Comparison of ENCODE assay signal across 15 cellular contexts in the genomic region with DNA sequence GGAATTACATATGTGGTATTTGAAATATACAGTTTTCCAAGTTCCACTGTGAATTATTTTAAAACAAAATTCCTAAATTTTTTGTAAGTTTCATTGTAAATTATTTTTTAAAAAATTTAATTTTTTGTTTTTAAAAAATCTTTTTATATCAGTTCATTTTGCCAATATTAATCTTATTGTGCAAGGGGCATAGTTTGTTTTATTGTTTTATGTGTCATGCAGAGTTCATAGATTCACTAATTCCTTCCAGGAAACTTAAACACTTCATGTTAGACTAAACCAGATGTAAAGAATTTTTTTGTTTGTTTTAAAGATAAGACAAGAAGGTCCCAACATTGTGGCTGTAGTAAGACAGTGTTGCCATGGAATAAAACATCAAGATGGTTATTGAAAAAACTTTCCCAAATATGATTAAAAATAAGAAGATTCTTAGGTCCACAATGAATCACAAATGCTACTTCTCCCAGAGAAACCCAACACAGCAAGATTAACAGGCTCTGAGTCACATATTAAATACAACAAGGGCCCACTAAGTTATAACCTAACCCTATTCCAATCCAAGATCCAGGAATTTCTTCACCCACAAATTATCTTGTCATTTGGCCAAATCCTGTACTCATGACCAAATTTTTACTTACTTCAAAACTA.
A peak's percentile ranks its signal among the peaks of the same experiment; 100 is the strongest.
DNase-seq lines count a peak whose midpoint lies in the region; ATAC-seq, FAIRE-seq and TF ChIP-seq lines count a peak whose summit lies in the region.
"Had no signal": no experiment of that assay in that cellular context is flagged by ENCODE, and none has a peak within 500 bp of the region (broad histone marks: within the 10 kb centered on the region; RNA-seq: fewer than 3 reads in every experiment).

No MANE protein-coding gene starts in this region.

- no peaks in the 10 kb centered on the region for H3K36me3 Mint-ChIP-seq in activated naive CD8-positive, alpha-beta T cell treated with anti-CD3 and anti-CD28 coated beads, Interleukin-2, amount 50 U/mL, for 24 hours (ENCODE audit: low read depth)

- no peak for TF ChIP-seq CTCF in hepatocyte (IDR thresholded peaks at IDR 0.05; ENCODE audit: poor library complexity)

- no peaks in the 10 kb centered on the region for H3K27me3 ChIP-seq in hepatocyte

- H3K4me3 ChIP-seq in hepatocyte = no peak overlapping the region
- H3K4me3 ChIP-seq: dorsolateral prefrontal cortex had no signal

- H3K9me3 Mint-ChIP-seq in activated naive CD8-positive, alpha-beta T cell treated with anti-CD3 and anti-CD28 coated beads, Interleukin-2, amount 50 U/mL, for 24 hours = no peaks in the 10 kb centered on the region
- H3K9me3 Mint-ChIP-seq: activated CD4-positive, alpha-beta T cell treated with anti-CD3 and anti-CD28 coated beads, Interleukin-2, amount 10 ng/mL, durations not matched to agents 24 days and 14 days had no signal

- DNase-seq in HCEC 1CT = peak; percentile 98
- peak; percentile 56 for DNase-seq in astrocyte of the hippocampus (ENCODE audit: low read depth, low spot score)
- DNase-seq in hepatocyte (ENCODE audit: low spot score) = no peak
- no peak for DNase-seq in NCI-H187 treated with DMSO at 0.1 percent for 48 hours (lab: John Stamatoyannopoulos, UW)
- DNase-seq in globus pallidus (ENCODE audit: low spot score) = no peak
- DNase-seq in activated naive CD8-positive, alpha-beta T cell treated with anti-CD3 and anti-CD28 coated beads, Interleukin-2, amount 50 U/mL, for 24 hours = no peak
- DNase-seq: activated CD4-positive, alpha-beta T cell treated with anti-CD3 and anti-CD28 coated beads, Interleukin-2, amount 10 ng/mL, durations not matched to agents 24 days and 14 days; activated effector memory CD4-positive, alpha-beta T cell treated with Interleukin-2 at 50 U/mL for 16 hours; dorsolateral prefrontal cortex; GDM1; NCI-H1092 treated with DMSO at 0.1 percent for 48 hours; right cardiac atrium; SW 1271 had no signal

- H3K36me3 ChIP-seq in hepatocyte (replicated peaks; ENCODE audit: insufficient read depth, low read depth) = no peaks in the 10 kb centered on the region

- no peak overlapping the region for H3K4me3 Mint-ChIP-seq in activated naive CD8-positive, alpha-beta T cell treated with anti-CD3 and anti-CD28 coated beads, Interleukin-2, amount 50 U/mL, for 24 hours
- H3K4me3 Mint-ChIP-seq: activated CD4-positive, alpha-beta T cell treated with anti-CD3 and anti-CD28 coated beads, Interleukin-2, amount 10 ng/mL, durations not matched to agents 24 days and 14 days had no signal

- peak; percentile 94 for FAIRE-seq in A204.1 (lab: Jason Lieb, UNC)

- peaks cover 4% of the 10 kb centered on the region for H3K4me1 ChIP-seq in hepatocyte (ENCODE audit: insufficient read depth)

- no peaks in the 10 kb centered on the region for H3K79me2 ChIP-seq in hepatocyte

- ATAC-seq in GM19397 (IDR thresholded peaks at IDR 0.05; ENCODE audit: unreplicated experiment) = no peak
- no peak for ATAC-seq in activated naive CD8-positive, alpha-beta T cell treated with anti-CD3 and anti-CD28 coated beads, Interleukin-2, amount 50 U/mL, for 24 hours
- ATAC-seq: right cardiac atrium had no signal

- no peak overlapping the region for H3K4me2 ChIP-seq in hepatocyte

- H3K27me3 Mint-ChIP-seq in activated naive CD8-positive, alpha-beta T cell treated with anti-CD3 and anti-CD28 coated beads, Interleukin-2, amount 50 U/mL, for 24 hours = peaks cover 6% of the 10 kb centered on the region
- H3K27me3 Mint-ChIP-seq: activated CD4-positive, alpha-beta T cell treated with anti-CD3 and anti-CD28 coated beads, Interleukin-2, amount 10 ng/mL, durations not matched to agents 24 days and 14 days had no signal

- no peaks in the 10 kb centered on the region for H4K20me1 ChIP-seq in hepatocyte (ENCODE audit: insufficient read depth, poor library complexity, severe bottlenecking)

- no peaks in the 10 kb centered on the region for H3K9me2 ChIP-seq in hepatocyte (replicated peaks; ENCODE audit: insufficient read depth)

- H3K9me3 ChIP-seq in hepatocyte (ENCODE audit: low read depth) = no peaks in the 10 kb centered on the region

- peaks cover 3% of the 10 kb centered on the region for H3K4me1 Mint-ChIP-seq in activated naive CD8-positive, alpha-beta T cell treated with anti-CD3 and anti-CD28 coated beads, Interleukin-2, amount 50 U/mL, for 24 hours
- H3K4me1 Mint-ChIP-seq: activated CD4-positive, alpha-beta T cell treated with anti-CD3 and anti-CD28 coated beads, Interleukin-2, amount 10 ng/mL, durations not matched to agents 24 days and 14 days had no signal

- H3K27ac ChIP-seq in hepatocyte = peak overlapping the region; percentile 3
- H3K27ac ChIP-seq: dorsolateral prefrontal cortex had no signal

- no peak overlapping the region for H2AFZ ChIP-seq in hepatocyte

- H3K27ac Mint-ChIP-seq in activated naive CD8-positive, alpha-beta T cell treated with anti-CD3 and anti-CD28 coated beads, Interleukin-2, amount 50 U/mL, for 24 hours = no peak overlapping the region
- H3K27ac Mint-ChIP-seq: activated CD4-positive, alpha-beta T cell treated with anti-CD3 and anti-CD28 coated beads, Interleukin-2, amount 10 ng/mL, durations not matched to agents 24 days and 14 days had no signal

Comparison
In these comparisons a context has a peak if more than half of its experiments do, and no peak if none do; other contexts are left out.
1. DNase-seq: peak in HCEC 1CT (single experiment) and astrocyte of the hippocampus (single experiment); none in hepatocyte (single experiment), NCI-H187 treated with DMSO at 0.1 percent for 48 hours (single experiment), globus pallidus (single experiment) and activated naive CD8-positive, alpha-beta T cell treated with anti-CD3 and anti-CD28 coated beads, Interleukin-2, amount 50 U/mL, for 24 hours (single experiment).